Comparison of ENCODE assay signal across 8 cellular contexts in the genomic region with DNA sequence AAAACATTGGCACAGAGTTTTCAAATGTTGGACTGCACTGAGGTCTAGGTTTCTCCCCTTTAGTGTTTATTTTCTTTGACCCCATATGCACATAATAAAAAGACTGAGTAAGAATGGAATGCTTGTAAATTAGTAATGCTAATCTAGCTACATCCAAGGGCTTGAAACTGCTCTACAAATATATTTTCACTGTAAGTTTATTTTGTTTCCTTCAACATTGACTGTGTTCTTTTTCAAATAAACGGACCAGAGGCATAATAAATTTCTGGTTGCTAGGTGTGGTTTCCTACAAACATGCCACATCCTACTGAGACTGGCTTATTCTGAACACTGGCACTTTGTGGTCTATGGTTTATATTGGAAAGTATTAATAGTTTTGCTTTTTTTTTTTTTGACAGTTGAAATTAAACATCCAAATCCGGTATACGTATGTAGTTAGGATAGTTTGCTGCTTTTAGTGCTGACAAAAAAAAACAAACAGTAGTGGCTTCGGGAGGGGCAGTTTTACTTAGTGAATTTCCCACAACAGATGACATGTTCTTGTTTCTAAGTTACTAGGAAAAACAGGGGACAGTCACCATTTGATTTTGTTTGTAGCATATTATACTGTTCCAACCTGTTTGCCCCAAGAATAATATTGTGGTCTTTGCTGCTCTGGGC. TPM values are rescaled to one million over a fixed set of nuclear protein-coding genes. Genes with fewer than 3 reads are reported as not detected.
A peak's percentile ranks its signal among the peaks of the same experiment; 100 is the strongest.
DNase-seq lines count a peak whose midpoint lies in the region; ATAC-seq and TF ChIP-seq lines count a peak whose summit lies in the region.

No MANE protein-coding gene starts in this region.

- intact Hi-C loops in OCI-LY7 (cut with micrococcal nuclease; ENCODE audit: unreplicated experiment): no loop called here

- no TSS peak for BruUV-seq in OCI-LY7 (replicated peaks; lab: Mats Ljungman, UMichigan)

- H3K79me1 ChIP-seq in H9 (ENCODE audit: insufficient read depth, low read depth, low read length, poor library complexity, severe bottlenecking): no peaks in the 10 kb centered on the region

- H3K36me3 Mint-ChIP-seq in H9 (ENCODE audit: insufficient read depth in 1 of 3, low read depth in 3 of 3) (peaks cover 7 to 16% (median 10%) of the 10 kb centered on the region in 3 experiments; a peak in 6 of 7 replicates), T-cell (peaks cover 37% of the 10 kb centered on the region)

- no peak overlapping the region for H2BK20ac ChIP-seq in H9 (ENCODE audit: low read depth, low read length, poor library complexity, severe bottlenecking)

- CTCF ChIA-PET in T-cell (lab: Charles Lee) (interaction anchor here (0.7 to 3.0 kb wide), 3 partner anchors 12 to 31 kb away, joined by 3 to 19 read pairs (median 4); a partner anchor contains a TSS), OCI-LY7 (lab: Charles Lee; ENCODE audit: unreplicated experiment) (no interaction called here)

- H3K27me3 Mint-ChIP-seq in H9 (ENCODE audit: low read depth) (no peaks in the 10 kb centered on the region; the same call in 1 of the 2 replicates), T-cell (no peaks in the 10 kb centered on the region)

- H3K56ac ChIP-seq in H9 (ENCODE audit: insufficient read length, low read depth, low read length): no peak overlapping the region

- 0 out of 7 replicates have a peak overlapping the region, but pooled peaks of 1 of the 3 experiments have one; percentile 26 for H3K27ac Mint-ChIP-seq in H9
- H3K27ac Mint-ChIP-seq in T-cell: peak overlapping the region; percentile 98 to 99

- POLR2A ChIA-PET in T-cell (lab: Charles Lee) (interaction anchor here in 1 of 2 donors (0.8 to 3.1 kb wide), 3 partner anchors 12 to 76 kb away, joined by 5 to 48 read pairs (median 9); a partner anchor contains a TSS), OCI-LY7 (lab: Charles Lee) (interaction anchor here (2.8 kb wide), 1 partner anchor 13 kb away, joined by 11 read pairs; a partner anchor contains a TSS)

- no peak overlapping the region for H3K18ac ChIP-seq in H9 (ENCODE audit: insufficient read length, low read depth, low read length)

- H3K4me2 ChIP-seq in H9 (ENCODE audit: insufficient read depth, insufficient read length, low read length) (no peak overlapping the region), OCI-LY7 (ENCODE audit: low read length) (no peak overlapping the region)

- no peak overlapping the region for H2BK120ac ChIP-seq in H9 (ENCODE audit: low read depth, low read length, poor library complexity, severe bottlenecking)

- H2AK5ac ChIP-seq in H9 (ENCODE audit: insufficient read length, low read length): no peak overlapping the region

- H2BK15ac ChIP-seq in H9 (ENCODE audit: low read depth, low read length): no peak overlapping the region

- H3K4me1 ChIP-seq in H9 (ENCODE audit: insufficient read depth, low read length) (peaks cover 6% of the 10 kb centered on the region), OCI-LY7 (ENCODE audit: insufficient read depth, low read length, poor library complexity, severe bottlenecking) (peaks cover 13% of the 10 kb centered on the region)

- H2BK12ac ChIP-seq in H9 (ENCODE audit: insufficient read length, low read depth, low read length): no peak overlapping the region

- H3K4me1 Mint-ChIP-seq in H9 (peaks cover 65 to 75% of the 10 kb centered on the region in 2 experiments), T-cell (peaks cover 89 to 94% (median 91%) of the 10 kb centered on the region in 3 donors)

- H4K20me1 ChIP-seq in H9 (ENCODE audit: control insufficient read depth, insufficient read depth, insufficient read length) (no peaks in the 10 kb centered on the region), OCI-LY7 (ENCODE audit: insufficient read depth, low read length) (no peaks in the 10 kb centered on the region)

- H3K4me3 Mint-ChIP-seq in H9 (no peak overlapping the region), T-cell (peak overlapping the region; percentile 60 to 74 (median 69))

- no peak for TF ChIP-seq CTCF in H9 (conservative IDR thresholded peaks at IDR 0.05)
- TF ChIP-seq CTCF in fibroblast of villous mesenchyme (IDR thresholded peaks at IDR 0.05; ENCODE audit: insufficient read depth, low read depth, low read length): no peak
- no peak for TF ChIP-seq CTCF in OCI-LY7 (conservative IDR thresholded peaks at IDR 0.05; ENCODE audit: low read length)

- H3K9me2 ChIP-seq in OCI-LY7 (ENCODE audit: insufficient read depth, low read length): no peaks in the 10 kb centered on the region

- H3K9me3 Mint-ChIP-seq in H9: peaks cover 0 to 2% of the 10 kb centered on the region in 2 experiments; a peak in 1 of 5 replicates
- H3K9me3 Mint-ChIP-seq in T-cell: no peaks in the 10 kb centered on the region

- H2BK5ac ChIP-seq in H9 (ENCODE audit: insufficient read length, low read length): no peak overlapping the region

- no peak overlapping the region for H3K4ac ChIP-seq in H9 (ENCODE audit: low read depth, low read length)

- no peaks in the 10 kb centered on the region for H3K27me3 ChIP-seq in H9 (ENCODE audit: insufficient read depth, low read length)

- H3K27ac ChIP-seq in H9 (ENCODE audit: insufficient read length, low read depth, low read length): no peak overlapping the region
- no peak overlapping the region for H3K27ac ChIP-seq in OCI-LY7 (ENCODE audit: low read depth, low read length, poor library complexity, severe bottlenecking)

- H3K79me2 ChIP-seq in H9 (ENCODE audit: insufficient read depth, low read length) (no peaks in the 10 kb centered on the region), OCI-LY7 (ENCODE audit: insufficient read depth, low read depth, low read length) (no peaks in the 10 kb centered on the region)

- H3K9me3 ChIP-seq in H9 (ENCODE audit: control insufficient read depth, low read depth, low read length) (no peaks in the 10 kb centered on the region), OCI-LY7 (ENCODE audit: low read length) (no peaks in the 10 kb centered on the region)

- no peak overlapping the region for H2AFZ ChIP-seq in H9 (ENCODE audit: low read length)
- H2AFZ ChIP-seq in OCI-LY7 (ENCODE audit: low read length): no peak overlapping the region

- WGBS in H9 (ENCODE audit: extremely low coverage, insufficient read length, low lambda C conversion rate): no CpG with 5 or more reads among the region's 4 CpGs

- no peak overlapping the region for H4K5ac ChIP-seq in H9 (ENCODE audit: insufficient read length, low read depth, low read length)

- no peaks in the 10 kb centered on the region for H3K23me2 ChIP-seq in H9 (ENCODE audit: insufficient read length, low read depth, low read length, poor library complexity, severe bottlenecking)

- no peak for DNase-seq in H9
- peak in 11 of 34 experiments; percentile 0 to 39 (median 18) for DNase-seq in T-cell
- DNase-seq in fibroblast of villous mesenchyme (ENCODE audit: low read depth): peak; percentile 92
- no peak for DNase-seq in stimulated activated naive CD8-positive, alpha-beta T cell treated with anti-CD3 and anti-CD28 coated beads, Interleukin-15, Interleukin-2, amounts not matched to agents 100 U/mL and 50 U/mL, for 24 hours
- DNase-seq in NCI-H1930 (lab: John Stamatoyannopoulos, UW): no peak
- no peak for DNase-seq in OCI-LY7 (ENCODE audit: low spot score)
- DNase-seq in GM19240 (ENCODE audit: insufficient read length, low spot score): no peak
- DNase-seq in epidermal melanocyte (ENCODE audit: insufficient read length, low spot score): no peak

- H3K36me3 ChIP-seq in OCI-LY7 (ENCODE audit: insufficient read depth, low read length): no peaks in the 10 kb centered on the region

- peak overlapping the region; percentile 26 for H3K4me3 ChIP-seq in fibroblast of villous mesenchyme (ENCODE audit: low read depth, low read length)
- no peak overlapping the region for H3K4me3 ChIP-seq in OCI-LY7 (ENCODE audit: low read depth, low read length, poor library complexity, severe bottlenecking)

- H3T11ph ChIP-seq in H9 (ENCODE audit: low read length): peak overlapping the region; percentile 41

- H3K9ac ChIP-seq in H9 (ENCODE audit: extremely low read depth, insufficient read length, low read length): no peak overlapping the region

- H4K8ac ChIP-seq in H9 (replicated peaks; ENCODE audit: insufficient read length, low read depth, low read length): no peak overlapping the region

- peak; percentile 59 to 80 (median 68) for ATAC-seq in T-cell (replicated peaks in 1 of 4)
- peak; percentile 88 for ATAC-seq in stimulated activated naive CD8-positive, alpha-beta T cell treated with anti-CD3 and anti-CD28 coated beads, Interleukin-15, Interleukin-2, amounts not matched to agents 100 U/mL and 50 U/mL, for 24 hours

- H3K23ac ChIP-seq in H9 (ENCODE audit: insufficient read length, low read depth, low read length): no peak overlapping the region

- H3K14ac ChIP-seq in H9 (ENCODE audit: insufficient read depth, low read length): no peak overlapping the region

- H4K91ac ChIP-seq in H9 (ENCODE audit: insufficient read length, low read depth, low read length): no peak overlapping the region

RNA-seq across cellular contexts. Expression of a gene that starts 13.2 kb away (rescaled TPM):
- total RNA-seq in H9 (2021) (6.4 and 8.3 TPM in 2 replicates), T-cell (10 to 100 TPM; 34.2 to 80.9 (median 44.6) TPM), fibroblast of villous mesenchyme (9.0 and 15.5 TPM in 2 replicates), OCI-LY7 (2022) (6.0 and 6.2 TPM in 2 replicates)
- 0.85 and 3.1 TPM in 2 replicates for total RNA-seq in OCI-LY7 (2014; rRNA removed; shearing (Covaris generic))

RNA-seq across cellular contexts. Expression of a gene that starts 39.0 kb away (rescaled TPM):
- 20.2 and 21.1 TPM in 2 replicates for total RNA-seq in H9 (2021)
- 10 to 100 TPM; 18.5 to 35.4 (median 21.6) TPM for total RNA-seq in T-cell
- 4.8 and 5.6 TPM in 2 replicates for total RNA-seq in fibroblast of villous mesenchyme
- total RNA-seq in OCI-LY7 (2014; rRNA removed; shearing (Covaris generic)): 6.2 and 6.5 TPM in 2 replicates
- total RNA-seq in OCI-LY7 (2022): 13.7 and 14.0 TPM in 2 replicates

Comparison
In these comparisons a context has a peak if more than half of its experiments do, and no peak if none do; other contexts are left out.
1. H3K4me3 Mint-ChIP-seq: peak in T-cell (3 of 3); none in H9 (0 of 2).